In the genomic region with DNA sequence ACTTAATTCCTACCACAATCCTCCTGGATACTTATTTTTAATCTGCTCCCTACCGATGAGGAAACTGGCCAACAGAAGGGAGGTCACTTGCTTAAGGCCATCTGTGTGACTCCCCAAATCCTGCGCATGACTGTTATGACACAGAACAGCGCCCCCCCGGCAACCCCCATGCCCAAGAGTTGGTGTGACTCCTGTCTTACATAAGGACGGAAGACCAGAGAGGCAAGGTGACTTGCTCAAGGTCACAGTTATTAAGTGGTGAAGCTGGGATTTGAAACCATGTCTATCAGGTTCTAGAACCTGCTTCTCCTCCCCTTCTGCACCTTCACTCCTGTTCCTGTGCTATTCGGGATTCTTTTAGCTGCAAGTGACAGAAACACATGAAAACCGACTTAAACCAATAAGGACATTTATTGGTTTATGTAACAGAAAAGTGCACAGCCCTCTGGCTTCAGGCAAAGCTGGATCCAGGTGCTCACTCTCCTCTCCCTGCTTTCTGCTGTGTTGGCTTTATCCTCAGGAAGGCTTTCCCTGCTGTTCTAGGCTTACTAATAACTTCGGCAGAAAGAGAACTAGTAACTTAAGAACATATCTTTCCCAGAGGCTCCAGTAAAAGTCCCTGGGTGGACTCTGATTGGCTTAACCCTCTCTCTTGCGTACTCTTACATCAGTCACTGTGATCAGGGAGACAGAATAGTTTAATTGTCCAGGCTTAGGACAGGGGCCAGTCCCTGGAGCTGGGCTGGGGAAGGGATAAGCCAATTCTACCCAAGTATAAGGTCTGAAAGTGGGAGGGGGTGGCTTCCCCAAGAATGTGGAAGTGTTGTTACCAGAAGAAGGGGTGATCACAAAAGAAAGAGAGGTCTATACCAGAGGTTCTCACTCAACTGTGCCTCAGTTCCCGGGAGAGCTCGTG, we compare ENCODE assay signal across 2 cellular contexts.
TF ChIP-seq lines count a peak whose summit lies in the region.

No MANE protein-coding gene starts in this region.

TF ChIP-seq in GM23338, 12 proteins besides CTCF, POLR2A, EP300 and RAD21:
- TF ChIP-seq CREB1 (CRISPR knock-in tag; IDR thresholded peaks at IDR 0.05; ENCODE audit: low read depth): no peak
- TF ChIP-seq POLR2AphosphoS5 (IDR thresholded peaks at IDR 0.05; ENCODE audit: low read depth): no peak
- TF ChIP-seq, protein P1, sequence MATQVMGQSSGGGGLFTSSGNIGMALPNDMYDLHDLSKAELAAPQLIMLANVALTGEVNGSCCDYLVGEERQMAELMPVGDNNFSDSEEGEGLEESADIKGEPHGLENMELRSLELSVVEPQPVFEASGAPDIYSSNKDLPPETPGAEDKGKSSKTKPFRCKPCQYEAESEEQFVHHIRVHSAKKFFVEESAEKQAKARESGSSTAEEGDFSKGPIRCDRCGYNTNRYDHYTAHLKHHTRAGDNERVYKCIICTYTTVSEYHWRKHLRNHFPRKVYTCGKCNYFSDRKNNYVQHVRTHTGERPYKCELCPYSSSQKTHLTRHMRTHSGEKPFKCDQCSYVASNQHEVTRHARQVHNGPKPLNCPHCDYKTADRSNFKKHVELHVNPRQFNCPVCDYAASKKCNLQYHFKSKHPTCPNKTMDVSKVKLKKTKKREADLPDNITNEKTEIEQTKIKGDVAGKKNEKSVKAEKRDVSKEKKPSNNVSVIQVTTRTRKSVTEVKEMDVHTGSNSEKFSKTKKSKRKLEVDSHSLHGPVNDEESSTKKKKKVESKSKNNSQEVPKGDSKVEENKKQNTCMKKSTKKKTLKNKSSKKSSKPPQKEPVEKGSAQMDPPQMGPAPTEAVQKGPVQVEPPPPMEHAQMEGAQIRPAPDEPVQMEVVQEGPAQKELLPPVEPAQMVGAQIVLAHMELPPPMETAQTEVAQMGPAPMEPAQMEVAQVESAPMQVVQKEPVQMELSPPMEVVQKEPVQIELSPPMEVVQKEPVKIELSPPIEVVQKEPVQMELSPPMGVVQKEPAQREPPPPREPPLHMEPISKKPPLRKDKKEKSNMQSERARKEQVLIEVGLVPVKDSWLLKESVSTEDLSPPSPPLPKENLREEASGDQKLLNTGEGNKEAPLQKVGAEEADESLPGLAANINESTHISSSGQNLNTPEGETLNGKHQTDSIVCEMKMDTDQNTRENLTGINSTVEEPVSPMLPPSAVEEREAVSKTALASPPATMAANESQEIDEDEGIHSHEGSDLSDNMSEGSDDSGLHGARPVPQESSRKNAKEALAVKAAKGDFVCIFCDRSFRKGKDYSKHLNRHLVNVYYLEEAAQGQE (IDR thresholded peaks at IDR 0.05; ENCODE audit: unreplicated experiment): no peak
- no peak for TF ChIP-seq STAT1 (IDR thresholded peaks at IDR 0.05; ENCODE audit: unreplicated experiment)
- TF ChIP-seq, protein P2, sequence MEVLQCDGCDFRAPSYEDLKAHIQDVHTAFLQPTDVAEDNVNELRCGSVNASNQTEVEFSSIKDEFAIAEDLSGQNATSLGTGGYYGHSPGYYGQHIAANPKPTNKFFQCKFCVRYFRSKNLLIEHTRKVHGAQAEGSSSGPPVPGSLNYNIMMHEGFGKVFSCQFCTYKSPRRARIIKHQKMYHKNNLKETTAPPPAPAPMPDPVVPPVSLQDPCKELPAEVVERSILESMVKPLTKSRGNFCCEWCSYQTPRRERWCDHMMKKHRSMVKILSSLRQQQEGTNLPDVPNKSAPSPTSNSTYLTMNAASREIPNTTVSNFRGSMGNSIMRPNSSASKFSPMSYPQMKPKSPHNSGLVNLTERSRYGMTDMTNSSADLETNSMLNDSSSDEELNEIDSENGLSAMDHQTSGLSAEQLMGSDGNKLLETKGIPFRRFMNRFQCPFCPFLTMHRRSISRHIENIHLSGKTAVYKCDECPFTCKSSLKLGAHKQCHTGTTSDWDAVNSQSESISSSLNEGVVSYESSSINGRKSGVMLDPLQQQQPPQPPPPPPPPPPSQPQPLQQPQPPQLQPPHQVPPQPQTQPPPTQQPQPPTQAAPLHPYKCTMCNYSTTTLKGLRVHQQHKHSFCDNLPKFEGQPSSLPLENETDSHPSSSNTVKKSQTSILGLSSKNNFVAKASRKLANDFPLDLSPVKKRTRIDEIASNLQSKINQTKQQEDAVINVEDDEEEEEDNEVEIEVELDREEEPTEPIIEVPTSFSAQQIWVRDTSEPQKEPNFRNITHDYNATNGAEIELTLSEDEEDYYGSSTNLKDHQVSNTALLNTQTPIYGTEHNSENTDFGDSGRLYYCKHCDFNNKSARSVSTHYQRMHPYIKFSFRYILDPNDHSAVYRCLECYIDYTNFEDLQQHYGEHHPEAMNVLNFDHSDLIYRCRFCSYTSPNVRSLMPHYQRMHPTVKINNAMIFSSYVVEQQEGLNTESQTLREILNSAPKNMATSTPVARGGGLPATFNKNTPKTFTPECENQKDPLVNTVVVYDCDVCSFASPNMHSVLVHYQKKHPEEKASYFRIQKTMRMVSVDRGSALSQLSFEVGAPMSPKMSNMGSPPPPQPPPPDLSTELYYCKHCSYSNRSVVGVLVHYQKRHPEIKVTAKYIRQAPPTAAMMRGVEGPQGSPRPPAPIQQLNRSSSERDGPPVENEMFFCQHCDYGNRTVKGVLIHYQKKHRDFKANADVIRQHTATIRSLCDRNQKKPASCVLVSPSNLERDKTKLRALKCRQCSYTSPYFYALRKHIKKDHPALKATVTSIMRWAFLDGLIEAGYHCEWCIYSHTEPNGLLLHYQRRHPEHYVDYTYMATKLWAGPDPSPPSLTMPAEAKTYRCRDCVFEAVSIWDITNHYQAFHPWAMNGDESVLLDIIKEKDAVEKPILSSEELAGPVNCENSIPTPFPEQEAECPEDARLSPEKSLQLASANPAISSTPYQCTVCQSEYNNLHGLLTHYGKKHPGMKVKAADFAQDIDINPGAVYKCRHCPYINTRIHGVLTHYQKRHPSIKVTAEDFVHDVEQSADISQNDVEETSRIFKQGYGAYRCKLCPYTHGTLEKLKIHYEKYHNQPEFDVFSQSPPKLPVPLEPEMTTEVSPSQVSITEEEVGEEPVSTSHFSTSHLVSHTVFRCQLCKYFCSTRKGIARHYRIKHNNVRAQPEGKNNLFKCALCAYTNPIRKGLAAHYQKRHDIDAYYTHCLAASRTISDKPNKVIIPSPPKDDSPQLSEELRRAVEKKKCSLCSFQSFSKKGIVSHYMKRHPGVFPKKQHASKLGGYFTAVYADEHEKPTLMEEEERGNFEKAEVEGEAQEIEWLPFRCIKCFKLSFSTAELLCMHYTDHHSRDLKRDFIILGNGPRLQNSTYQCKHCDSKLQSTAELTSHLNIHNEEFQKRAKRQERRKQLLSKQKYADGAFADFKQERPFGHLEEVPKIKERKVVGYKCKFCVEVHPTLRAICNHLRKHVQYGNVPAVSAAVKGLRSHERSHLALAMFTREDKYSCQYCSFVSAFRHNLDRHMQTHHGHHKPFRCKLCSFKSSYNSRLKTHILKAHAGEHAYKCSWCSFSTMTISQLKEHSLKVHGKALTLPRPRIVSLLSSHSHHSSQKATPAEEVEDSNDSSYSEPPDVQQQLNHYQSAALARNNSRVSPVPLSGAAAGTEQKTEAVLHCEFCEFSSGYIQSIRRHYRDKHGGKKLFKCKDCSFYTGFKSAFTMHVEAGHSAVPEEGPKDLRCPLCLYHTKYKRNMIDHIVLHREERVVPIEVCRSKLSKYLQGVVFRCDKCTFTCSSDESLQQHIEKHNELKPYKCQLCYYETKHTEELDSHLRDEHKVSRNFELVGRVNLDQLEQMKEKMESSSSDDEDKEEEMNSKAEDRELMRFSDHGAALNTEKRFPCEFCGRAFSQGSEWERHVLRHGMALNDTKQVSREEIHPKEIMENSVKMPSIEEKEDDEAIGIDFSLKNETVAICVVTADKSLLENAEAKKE (CRISPR knock-in tag; IDR thresholded peaks at IDR 0.05): no peak
- TF ChIP-seq, protein P3, sequence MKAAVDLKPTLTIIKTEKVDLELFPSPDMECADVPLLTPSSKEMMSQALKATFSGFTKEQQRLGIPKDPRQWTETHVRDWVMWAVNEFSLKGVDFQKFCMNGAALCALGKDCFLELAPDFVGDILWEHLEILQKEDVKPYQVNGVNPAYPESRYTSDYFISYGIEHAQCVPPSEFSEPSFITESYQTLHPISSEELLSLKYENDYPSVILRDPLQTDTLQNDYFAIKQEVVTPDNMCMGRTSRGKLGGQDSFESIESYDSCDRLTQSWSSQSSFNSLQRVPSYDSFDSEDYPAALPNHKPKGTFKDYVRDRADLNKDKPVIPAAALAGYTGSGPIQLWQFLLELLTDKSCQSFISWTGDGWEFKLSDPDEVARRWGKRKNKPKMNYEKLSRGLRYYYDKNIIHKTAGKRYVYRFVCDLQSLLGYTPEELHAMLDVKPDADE (IDR thresholded peaks at IDR 0.05): no peak

TF ChIP-seq in H1, 55 proteins besides CTCF, POLR2A, EP300 and RAD21:
- TF ChIP-seq TEAD4 (IDR thresholded peaks at IDR 0.05; ENCODE audit: low read depth, low read length) (no peak), MAFK (IDR thresholded peaks at IDR 0.05; ENCODE audit: low read depth, low read length) (no peak), SUZ12 (IDR thresholded peaks at IDR 0.05; ENCODE audit: low read length) (no peak), HDAC6 (IDR thresholded peaks at IDR 0.05; ENCODE audit: low read depth, low read length) (no peak), CEBPB (IDR thresholded peaks at IDR 0.05; ENCODE audit: low read depth, low read length) (no peak), KDM5A (IDR thresholded peaks at IDR 0.05; ENCODE audit: low read length) (no peak)
